Comparison of ENCODE assay signal across 7 cellular contexts in the genomic region with DNA sequence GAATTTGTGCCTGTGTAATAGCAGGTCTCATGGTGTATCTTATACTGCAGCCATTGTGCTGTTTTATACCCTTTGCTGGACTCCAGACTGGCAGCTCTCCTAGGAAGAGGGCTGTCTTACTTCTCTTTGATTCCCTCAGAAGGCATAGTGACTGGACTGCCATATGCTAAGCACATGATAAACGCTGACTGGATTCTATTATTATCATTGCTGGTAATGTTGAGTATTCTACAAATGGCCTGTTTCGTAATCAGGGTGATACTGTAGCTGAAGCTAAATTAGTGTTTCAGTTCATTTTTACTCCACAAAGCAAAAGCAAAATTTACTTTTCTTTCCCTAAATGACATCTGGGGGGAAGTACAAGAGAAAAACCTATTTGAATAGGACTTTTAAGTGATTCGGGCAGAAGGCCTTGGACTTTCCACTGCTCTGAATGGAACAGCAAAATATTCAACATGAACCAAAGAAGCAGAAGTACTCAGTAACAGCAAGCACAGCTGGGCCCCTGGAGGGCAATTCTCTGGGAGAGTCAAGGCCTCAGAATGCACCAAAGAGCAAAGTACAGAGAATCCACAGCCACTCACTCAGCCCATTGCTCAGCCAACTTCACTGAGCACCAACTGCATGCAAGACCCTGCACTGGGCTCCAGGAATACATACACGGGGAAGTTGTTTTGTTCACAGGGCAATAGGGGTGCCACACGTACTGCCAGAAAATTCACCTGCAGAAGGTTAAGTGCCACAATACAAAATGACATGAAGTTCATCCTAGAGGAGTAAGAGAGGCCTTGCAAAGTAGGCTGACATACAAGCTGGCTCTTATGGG. TPM values are rescaled to one million over a fixed set of nuclear protein-coding genes. Genes with fewer than 3 reads are reported as not detected.
DNase-seq lines count a peak whose midpoint lies in the region; ATAC-seq and TF ChIP-seq lines count a peak whose summit lies in the region.

No MANE protein-coding gene starts in this region.

- TF ChIP-seq POLR2A in spleen (IDR thresholded peaks at IDR 0.05): no peak

- DNase-seq in NAMALWA (ENCODE audit: low spot score): peak; percentile 51
- peak; percentile 84 for DNase-seq in fibroblast of gingiva (ENCODE audit: low read depth)
- DNase-seq in spleen: peak; percentile 77
- DNase-seq in effector CD8-positive, alpha-beta T cell (lab: John Stamatoyannopoulos, UW): no peak
- DNase-seq in cerebellum (ENCODE audit: low spot score): no peak

- H3K27ac ChIP-seq in spleen: peak overlapping the region in 7 of 8 donors; percentile 44 to 91 (median 84)

- intact Hi-C loops in spleen (cut with DNase I; ENCODE audit: low total_unique reads): no loop called here

- H3K4me3 ChIP-seq in spleen: peak overlapping the region in 1 of 8 donors; percentile 3

- WGBS in spleen, 5 donors: 42 to 59% (median 52%) methylated on average over 5 of the region's 5 CpGs

- H3K27me3 ChIP-seq in spleen (replicated peaks in 1 of 7): no peaks in the 10 kb centered on the region

- TF ChIP-seq CTCF in spleen (IDR thresholded peaks at IDR 0.05 in 8 of 11, conservative IDR thresholded peaks at IDR 0.05 in 3 of 11): no peak

- H3K36me3 ChIP-seq in spleen: no peaks in the 10 kb centered on the region

- peaks cover 9 to 72% (median 51%) of the 10 kb centered on the region in 6 donors for H3K4me1 ChIP-seq in spleen

- no peaks in the 10 kb centered on the region for H3K9me3 ChIP-seq in spleen

- ATAC-seq in GM18519 (IDR thresholded peaks at IDR 0.05; ENCODE audit: low FRiP score, unreplicated experiment): peak; percentile 65
- peak; percentile 65 for ATAC-seq in HG02588 (IDR thresholded peaks at IDR 0.05; ENCODE audit: unreplicated experiment)

RNA-seq across cellular contexts. Expression of gene BCL2A1, which starts 7.9 kb away (rescaled TPM):
- total RNA-seq in spleen (100 to 1,000 TPM in 2 of 7 donors, 10 to 100 TPM in 5; 34.4 to 180 (median 69.7) TPM), cerebellum (0.82 TPM)
- 10 to 100 TPM; 47.2 to 55.5 (median 52.9) TPM for polyA plus RNA-seq in spleen

Comparison
In these comparisons a context has a peak if more than half of its experiments do, and no peak if none do; other contexts are left out.
1. DNase-seq: peak in NAMALWA (single experiment), fibroblast of gingiva (single experiment) and spleen (single experiment); none in effector CD8-positive, alpha-beta T cell (single experiment) and cerebellum (single experiment).
2. RNA of gene BCL2A1, which starts 7.9 kb away (total RNA-seq): 34.4 to 180 TPM in spleen; 0.82 TPM in cerebellum (single experiment); every median in the first group is over 10 times any median in the second.